ENCODE assay signal across 3 cellular contexts in genomic region chr7:154010726-154011568, GRCh38. TPM values are rescaled to one million over a fixed set of nuclear protein-coding genes. Genes with fewer than 3 reads are reported as not detected.
"Had no signal": no experiment of that assay in that cellular context is flagged by ENCODE, and none has a peak within 500 bp of the region (broad histone marks: within the 10 kb centered on the region; RNA-seq: fewer than 3 reads in every experiment).

No MANE protein-coding gene starts in this region.

RNA-seq across cellular contexts. Expression of gene DPP6, which starts 41.3 kb away (rescaled TPM):
- total RNA-seq: GM23248, GM23338, HFFc6 had no signal
- polyA plus RNA-seq: GM23248, GM23338 had no signal
